ENCODE assay signal across 1 cellular context in genomic region chr11:62789576-62789975, GRCh38.
TF ChIP-seq lines count a peak whose summit lies in the region.

No MANE protein-coding gene starts in this region.

TF ChIP-seq in GM23338, 12 proteins besides CTCF, POLR2A, EP300 and RAD21:
- TF ChIP-seq EZH2phosphoT487 (IDR thresholded peaks at IDR 0.05; ENCODE audit: unreplicated experiment) (no peak), ETS1 (IDR thresholded peaks at IDR 0.05) (no peak)
TF ChIP-seq in GM23338: peak in this region for 0.
